Comparison of ENCODE assay signal across 21 cellular contexts in the genomic region with DNA sequence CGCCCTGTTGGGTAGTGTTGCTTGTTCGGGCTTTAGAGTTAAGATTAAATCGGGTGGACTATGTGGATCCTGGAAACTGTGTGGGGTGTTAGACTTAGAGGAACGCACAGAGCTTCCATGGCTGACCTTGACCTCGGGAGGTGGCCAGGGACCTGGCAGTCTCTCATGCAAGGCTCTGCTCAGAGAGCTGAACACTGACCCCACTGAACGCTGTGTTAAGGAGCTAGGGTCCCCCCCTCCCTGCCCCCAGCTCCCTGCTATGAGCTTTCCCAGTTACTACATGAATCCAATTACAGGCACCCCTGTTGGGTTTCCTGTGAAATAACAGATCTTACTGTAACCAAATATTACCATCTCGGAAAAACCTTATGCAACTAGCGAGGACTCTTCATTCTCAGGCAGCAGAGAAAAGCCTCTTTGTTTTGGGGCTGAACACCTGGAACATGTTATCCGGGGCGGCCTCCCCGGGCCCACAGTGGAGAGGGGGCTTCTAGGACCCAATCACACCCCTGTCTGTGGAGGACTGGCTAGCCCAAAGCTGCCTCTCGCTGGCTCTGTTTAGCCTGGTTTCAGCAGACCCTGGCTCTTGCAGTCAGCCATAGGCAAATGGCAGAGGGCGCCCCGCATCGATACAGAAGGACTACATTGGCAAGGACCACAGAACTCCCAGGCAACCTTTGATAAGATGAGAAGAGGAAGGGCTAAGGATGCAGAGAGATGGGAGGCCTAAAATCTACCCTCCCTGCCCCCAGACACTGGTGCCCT. TPM values are rescaled to one million over a fixed set of nuclear protein-coding genes. Genes with fewer than 3 reads are reported as not detected.
A peak's percentile ranks its signal among the peaks of the same experiment; 100 is the strongest.
DNase-seq lines count a peak whose midpoint lies in the region; ATAC-seq, FAIRE-seq and TF ChIP-seq lines count a peak whose summit lies in the region.
"Had no signal": no experiment of that assay in that cellular context is flagged by ENCODE, and none has a peak within 500 bp of the region (broad histone marks: within the 10 kb centered on the region; RNA-seq: fewer than 3 reads in every experiment).

No MANE protein-coding gene starts in this region.

- H3K9ac ChIP-seq in HepG2 (ENCODE audit: insufficient read depth, low read depth, low read length) = no peak overlapping the region

- no peaks in the 10 kb centered on the region for H3K79me2 ChIP-seq in HepG2 (ENCODE audit: insufficient read depth, low read length)

- no peak for TF ChIP-seq RAD21 in HepG2 (CRISPR knock-in tag; IDR thresholded peaks at IDR 0.05)

- H3K4me3 Mint-ChIP-seq in osteocyte (ENCODE audit: unreplicated experiment) (no peak overlapping the region), type B pancreatic cell (no peak overlapping the region)
- H3K4me3 Mint-ChIP-seq: CD8-positive, alpha-beta memory T cell had no signal

- no peaks in the 10 kb centered on the region for H3K9me3 ChIP-seq in HepG2 (ENCODE audit: low read length)
- H3K9me3 ChIP-seq in right lobe of liver = no peaks in the 10 kb centered on the region

- H3K27ac Mint-ChIP-seq in osteocyte (ENCODE audit: unreplicated experiment) (no peak overlapping the region), type B pancreatic cell (no peak overlapping the region)

- TF ChIP-seq CTCF in HepG2 (CRISPR knock-in tag; IDR thresholded peaks at IDR 0.05) (no peak), right lobe of liver (IDR thresholded peaks at IDR 0.05) (no peak), osteocyte (IDR thresholded peaks at IDR 0.05) (no peak), type B pancreatic cell (conservative IDR thresholded peaks at IDR 0.05) (no peak)

- no peak for FAIRE-seq in HepG2 (lab: Jason Lieb, UNC)
- FAIRE-seq: GM19239, H54, K562 had no signal

- intact Hi-C loops in HepG2 (cut with micrococcal nuclease; ENCODE audit: unreplicated experiment) = no loop called here
- intact Hi-C loops in right lobe of liver (cut with DNase I) = no loop called here

- WGBS in HepG2 (ENCODE audit: low lambda C conversion rate) = 24% methylated on average over 8 of the region's 15 CpGs
- WGBS in right lobe of liver (ENCODE audit: insufficient coverage, low coverage, low lambda C conversion rate, missing lambda C conversion rate) = 64% methylated on average over 7 of the region's 15 CpGs

- no peaks in the 10 kb centered on the region for H4K20me1 ChIP-seq in HepG2 (ENCODE audit: insufficient read depth, low read length)

- no peaks in the 10 kb centered on the region; the same call in none of the 2 replicates for H3K4me1 ChIP-seq in HepG2 (ENCODE audit: insufficient read depth, low read length)
- no peaks in the 10 kb centered on the region for H3K4me1 ChIP-seq in right lobe of liver

- ATAC-seq in HepG2 (no peak), right lobe of liver (no peak)
- ATAC-seq: K562 had no signal

- H3K4me1 Mint-ChIP-seq in osteocyte (ENCODE audit: unreplicated experiment) (no peaks in the 10 kb centered on the region), type B pancreatic cell (ENCODE audit: unreplicated experiment) (peaks cover 33% of the 10 kb centered on the region)

- no TSS peak for BruUV-seq in HepG2 (replicated peaks; lab: Mats Ljungman, UMichigan)

- in situ Hi-C loops in HepG2 (cut with HindIII; ENCODE audit: extremely low pct_ligation_motif_present, low pct_unique_long_range_greater_than_20kb) = no loop called here

- POLR2A ChIA-PET in HepG2 (lab: Yijun Ruan, JAX) = no interaction called here

- H3K27me3 ChIP-seq in HepG2 (ENCODE audit: control insufficient read depth in 1 of 2, insufficient read depth in 2 of 2, low read length in 2 of 2) (peaks cover 0 to 7% of the 10 kb centered on the region in 2 experiments; a peak in 2 of 5 replicates), right lobe of liver (peaks cover 0 to 6% of the 10 kb centered on the region in 2 donors)

- no peak for TF ChIP-seq EP300 in HepG2 (IDR thresholded peaks at IDR 0.05; ENCODE audit: low read depth in 2 of 2, low read length in 2 of 2)
- no peak for TF ChIP-seq EP300 in HepG2 (CRISPR knock-in tag; IDR thresholded peaks at IDR 0.05; ENCODE audit: borderline replicate concordance)

- H3K4me2 ChIP-seq in HepG2 (ENCODE audit: low read depth, low read length) = no peak overlapping the region

- H3K36me3 ChIP-seq in HepG2 (replicated peaks in 1 of 2; ENCODE audit: control insufficient read depth in 1 of 2, insufficient read depth in 2 of 2, low read length in 2 of 2) = no peaks in the 10 kb centered on the region
- no peaks in the 10 kb centered on the region for H3K36me3 ChIP-seq in right lobe of liver

- DNase-seq in HepG2 (ENCODE audit: low spot score) = no peak
- DNase-seq in right lobe of liver = no peak
- peak; percentile 39 for DNase-seq in islet precursor cell
- DNase-seq in osteocyte (ENCODE audit: extremely low spot score, unreplicated experiment) = peak; percentile 81
- peak; percentile 65 for DNase-seq in type B pancreatic cell (ENCODE audit: extremely low spot score, unreplicated experiment)
- no peak for DNase-seq in HT-29 (ENCODE audit: low spot score)
- no peak for DNase-seq in NCI-H1436 (lab: John Stamatoyannopoulos, UW)
- DNase-seq in LoVo (ENCODE audit: low spot score) = no peak
- DNase-seq: 8988T; CD8-positive, alpha-beta memory T cell; DMS79; NCI-H1105; NCI-H2029 treated with DMSO at 0.1 percent for 48 hours; NCI-H226; NCI-H524 treated with DMSO at 0.1 percent for 48 hours; NCI-H82; Right ventricle myocardium superior had no signal

- TF ChIP-seq POLR2A in HepG2 (IDR thresholded peaks at IDR 0.05; ENCODE audit: insufficient read depth in 1 of 2, low read depth in 2 of 2, low read length in 2 of 2) (no peak), right lobe of liver (IDR thresholded peaks at IDR 0.05) (no peak)

- peaks cover 23% of the 10 kb centered on the region for H3K27me3 Mint-ChIP-seq in osteocyte (ENCODE audit: unreplicated experiment)
- peaks cover 6% of the 10 kb centered on the region for H3K27me3 Mint-ChIP-seq in type B pancreatic cell

- H3K4me3 ChIP-seq in HepG2 (replicated peaks in 1 of 3; ENCODE audit: insufficient read depth in 1 of 3, low read depth in 2 of 3, low read length in 3 of 3) (no peak overlapping the region), right lobe of liver (no peak overlapping the region)
- H3K4me3 ChIP-seq: K562 had no signal

- H3K27ac ChIP-seq in HepG2 (ENCODE audit: extremely low read length, insufficient read depth, low read length) = no peak overlapping the region
- H3K27ac ChIP-seq in right lobe of liver = no peak overlapping the region
- H3K27ac ChIP-seq: C4-2B had no signal

- no peaks in the 10 kb centered on the region for H3K36me3 Mint-ChIP-seq in osteocyte (ENCODE audit: unreplicated experiment)
- no peaks in the 10 kb centered on the region for H3K36me3 Mint-ChIP-seq in type B pancreatic cell
- H3K36me3 Mint-ChIP-seq: CD8-positive, alpha-beta memory T cell had no signal

- H3K9me3 Mint-ChIP-seq in osteocyte (ENCODE audit: unreplicated experiment) (no peaks in the 10 kb centered on the region), type B pancreatic cell (no peaks in the 10 kb centered on the region)
- H3K9me3 Mint-ChIP-seq: CD8-positive, alpha-beta memory T cell had no signal

- no peak overlapping the region for H2AFZ ChIP-seq in HepG2 (ENCODE audit: low read length)

- CTCF ChIA-PET in HepG2 (lab: Yijun Ruan, JAX; ENCODE audit: low intra/inter-chr PET ratio, low total read pairs) = no interaction called here

TF ChIP-seq in HepG2, 621 proteins besides CTCF, POLR2A, EP300 and RAD21 (continues in another document):
- no peak for TF ChIP-seq MATR3 (CRISPR knock-in tag; IDR thresholded peaks at IDR 0.05)
- TF ChIP-seq ZNF451 (CRISPR knock-in tag; IDR thresholded peaks at IDR 0.05) = no peak

RNA-seq across cellular contexts. Expression of a gene that starts 25.8 kb away (rescaled TPM):
- not detected in 2 replicates for total RNA-seq in HepG2 (2016; rRNA removed; fragmentation: Illumina TruSeq; extraction: Trizol)
- not detected in 2 replicates for total RNA-seq in HepG2 (2016; cell fraction: cytosol; rRNA removed; fragmentation: Illumina TruSeq; extraction: Trizol; ENCODE audit: low read depth)
- not detected in 2 replicates for total RNA-seq in HepG2 (2016; cell fraction: insoluble cytoplasmic fraction; rRNA removed; fragmentation: Illumina TruSeq; extraction: Trizol)
- total RNA-seq in HepG2 (2016; cell fraction: membrane; rRNA removed; fragmentation: Illumina TruSeq; extraction: Trizol) = not detected in 2 replicates
- not detected in 2 replicates for total RNA-seq in HepG2 (2016; cell fraction: nucleus; rRNA removed; fragmentation: Illumina TruSeq; extraction: Trizol)
- polyA plus RNA-seq in HepG2 (2011; rRNA removed) = 0.03 TPM in 1 of 2 replicates, not detected in the other
- polyA plus RNA-seq in HepG2 (2011; cell fraction: cytosol; rRNA removed) = not detected in 2 replicates
- not detected in 2 replicates for polyA plus RNA-seq in HepG2 (2011; cell fraction: nucleus; rRNA removed)
- not detected in 2 replicates for polyA plus RNA-seq in HepG2 (2012)
- polyA plus RNA-seq in HepG2 (2016; cell fraction: cytosol; fragmentation: Illumina TruSeq; extraction: Trizol; ENCODE audit: low read depth) = not detected in 2 replicates
- not detected in 2 replicates for polyA plus RNA-seq in HepG2 (2016; cell fraction: insoluble cytoplasmic fraction; fragmentation: Illumina TruSeq; extraction: Trizol; ENCODE audit: low read depth)
- not detected in 2 replicates for polyA plus RNA-seq in HepG2 (2016; cell fraction: membrane; fragmentation: Illumina TruSeq; extraction: Trizol; ENCODE audit: low read depth)
- polyA plus RNA-seq in HepG2 (2016; cell fraction: nucleus; fragmentation: Illumina TruSeq; extraction: Trizol; ENCODE audit: insufficient read depth, low read depth) = not detected in 2 replicates
- polyA minus RNA-seq in HepG2 (2011; rRNA and poly(A)+ RNA removed; ENCODE audit: low replicate concordance) = 3.3 TPM in 1 of 2 replicates, not detected in the other
- not detected in 2 replicates for polyA minus RNA-seq in HepG2 (2011; cell fraction: cytosol; rRNA and poly(A)+ RNA removed)
- polyA minus RNA-seq in HepG2 (2011; cell fraction: nucleus; rRNA and poly(A)+ RNA removed) = not detected in 2 replicates
- total RNA-seq in right lobe of liver = 1 to 10 TPM; 1.6 to 7.8 (median 4.2) TPM
- 0.30 and 0.57 TPM in 2 replicates for total RNA-seq in osteocyte
- total RNA-seq in type B pancreatic cell (ENCODE audit: low replicate concordance) = 13.0 and 14.4 TPM in 2 replicates
- total RNA-seq in HT-29 (2014; rRNA removed; shearing (Covaris generic)) = 12.3 and 21.0 TPM in 2 replicates
- total RNA-seq: CD8-positive, alpha-beta memory T cell had no signal
- polyA plus RNA-seq: CD8-positive, alpha-beta memory T cell; K562 had no signal

Comparison
In these comparisons a context has a peak if more than half of its experiments do, and no peak if none do; other contexts are left out.
1. DNase-seq: peak in islet precursor cell (single experiment), osteocyte (single experiment) and type B pancreatic cell (single experiment); none in HepG2 (single experiment), right lobe of liver (0 of 3), HT-29 (single experiment), NCI-H1436 (single experiment) and LoVo (single experiment).